Comparison of ENCODE assay signal across 14 cellular contexts in genomic region chr20:48933017-48933766, GRCh38. TPM values are rescaled to one million over a fixed set of nuclear protein-coding genes. Genes with fewer than 3 reads are reported as not detected.
A peak's percentile ranks its signal among the peaks of the same experiment; 100 is the strongest.
DNase-seq lines count a peak whose midpoint lies in the region; ATAC-seq and TF ChIP-seq lines count a peak whose summit lies in the region.
"Had no signal": no experiment of that assay in that cellular context is flagged by ENCODE, and none has a peak within 500 bp of the region (broad histone marks: within the 10 kb centered on the region; RNA-seq: fewer than 3 reads in every experiment).

No MANE protein-coding gene starts in this region.

- H3K9me2 ChIP-seq in GM23338 (ENCODE audit: insufficient read depth), result no peaks in the 10 kb centered on the region

- no peak overlapping the region for H2AFZ ChIP-seq in GM23338

- H3F3A ChIP-seq in GM23338 (replicated peaks; ENCODE audit: low read depth), result no peaks in the 10 kb centered on the region

- intact Hi-C loops in posterior vena cava (cut with DNase I), result no loop called here
- intact Hi-C loops in gastrocnemius medialis (cut with DNase I; ENCODE audit: low total_unique reads), result no loop called here

- H3K36me3 ChIP-seq in GM23338 (ENCODE audit: insufficient read depth), result no peaks in the 10 kb centered on the region
- H3K36me3 ChIP-seq in gastrocnemius medialis, result no peaks in the 10 kb centered on the region

- no peak for TF ChIP-seq POLR2A in gastrocnemius medialis (IDR thresholded peaks at IDR 0.05)

- H4K20me1 ChIP-seq in GM23338 (replicated peaks; ENCODE audit: insufficient read depth), result peaks cover 20% of the 10 kb centered on the region; the same call in 1 of the 2 replicates

- H3K27ac Mint-ChIP-seq in GM23338, result no peak overlapping the region; the same call in 1 of the 2 replicates
- H3K27ac Mint-ChIP-seq: mesothelial cell of epicardium had no signal

- no peak overlapping the region for H3K4me3 Mint-ChIP-seq in GM23338
- H3K4me3 Mint-ChIP-seq: mesothelial cell of epicardium had no signal

- no peak overlapping the region for H3K27ac ChIP-seq in GM23338 (ENCODE audit: low read depth)
- H3K27ac ChIP-seq in foreskin keratinocyte, result no peak overlapping the region
- H3K27ac ChIP-seq in gastrocnemius medialis, result no peak overlapping the region
- H3K27ac ChIP-seq: skin epidermis, VCaP had no signal

- no peaks in the 10 kb centered on the region for H3K9me3 ChIP-seq in gastrocnemius medialis

- peaks cover 23% of the 10 kb centered on the region for H3K36me3 Mint-ChIP-seq in GM23338 (ENCODE audit: low read depth)

- H3K4me2 ChIP-seq in GM23338, result no peak overlapping the region

- no peaks in the 10 kb centered on the region for H3K4me1 Mint-ChIP-seq in GM23338
- H3K4me1 Mint-ChIP-seq: mesothelial cell of epicardium had no signal

- peak; percentile 19 to 27; a peak in 1 of 4 replicates for TF ChIP-seq CTCF in GM23338 (conservative IDR thresholded peaks at IDR 0.05; ENCODE audit: low read depth in 2 of 2)
- TF ChIP-seq CTCF in foreskin keratinocyte (conservative IDR thresholded peaks at IDR 0.05), result peak; percentile 21
- TF ChIP-seq CTCF in gastrocnemius medialis (IDR thresholded peaks at IDR 0.05 in 4 of 5, conservative IDR thresholded peaks at IDR 0.05 in 1 of 5), result no peak

- ATAC-seq in GM23338, result peak; percentile 56; the same call in 2 of the 3 replicates
- ATAC-seq in foreskin keratinocyte, result peak; percentile 54
- no peak for ATAC-seq in gastrocnemius medialis
- no peak for ATAC-seq in GM18517 (IDR thresholded peaks at IDR 0.05; ENCODE audit: unreplicated experiment)
- ATAC-seq in GM18861 (IDR thresholded peaks at IDR 0.05; ENCODE audit: unreplicated experiment), result no peak

- no peaks in the 10 kb centered on the region for H3K27me3 Mint-ChIP-seq in GM23338 (ENCODE audit: insufficient read depth, low read depth, poor library complexity)

- H3K9me3 Mint-ChIP-seq in GM23338, result peaks cover 22% of the 10 kb centered on the region

- H3K4me1 ChIP-seq in GM23338 (ENCODE audit: insufficient read depth) (no peaks in the 10 kb centered on the region), foreskin keratinocyte (no peaks in the 10 kb centered on the region), gastrocnemius medialis (peaks cover 31 to 39% of the 10 kb centered on the region in 2 donors)

- DNase-seq in GM23338 (ENCODE audit: low spot score) (no peak), NCI-H2227 (lab: John Stamatoyannopoulos, UW; ENCODE audit: unreplicated experiment) (peak; percentile 65), foreskin keratinocyte (no peak), posterior vena cava (ENCODE audit: low spot score) (peak; percentile 18), gastrocnemius medialis (no peak), NCI-H1694 treated with DMSO at 0.1 percent for 48 hours (lab: John Stamatoyannopoulos, UW) (no peak)
- DNase-seq: activated effector memory CD4-positive, alpha-beta T cell treated with Interleukin-2 at 50 U/mL for 16 hours; COR-L47; OCI-M1 had no signal

- H3K79me2 ChIP-seq in GM23338 (replicated peaks; ENCODE audit: insufficient read depth), result peaks cover 78% of the 10 kb centered on the region

- H3K27me3 ChIP-seq in GM23338 (ENCODE audit: insufficient read depth) (no peaks in the 10 kb centered on the region), foreskin keratinocyte (no peaks in the 10 kb centered on the region), gastrocnemius medialis (no peaks in the 10 kb centered on the region)

- in situ Hi-C loops in gastrocnemius medialis (cut with MboI; ENCODE audit: low sequenced_read_pairs in 4 of 4), result no loop called here

- H3K4me3 ChIP-seq in GM23338 (no peak overlapping the region), gastrocnemius medialis (no peak overlapping the region)
- H3K4me3 ChIP-seq: skin epidermis had no signal

TF ChIP-seq in GM23338, 12 proteins besides CTCF, POLR2A, EP300 and RAD21 (continues in another document):
- TF ChIP-seq STAT1 (IDR thresholded peaks at IDR 0.05; ENCODE audit: unreplicated experiment), result no peak
- TF ChIP-seq EZH2phosphoT487 (IDR thresholded peaks at IDR 0.05; ENCODE audit: unreplicated experiment), result no peak
- TF ChIP-seq ZNF114 (CRISPR knock-in tag; IDR thresholded peaks at IDR 0.05), result no peak
- no peak for TF ChIP-seq CREB1 (CRISPR knock-in tag; IDR thresholded peaks at IDR 0.05; ENCODE audit: low read depth)
- TF ChIP-seq ZNF331 (CRISPR knock-in tag; IDR thresholded peaks at IDR 0.05; ENCODE audit: low read depth), result no peak
- no peak for TF ChIP-seq REST (IDR thresholded peaks at IDR 0.05; ENCODE audit: unreplicated experiment)
- no peak for TF ChIP-seq POLR2AphosphoS5 (IDR thresholded peaks at IDR 0.05; ENCODE audit: low read depth)
- TF ChIP-seq NANOG (IDR thresholded peaks at IDR 0.05; ENCODE audit: borderline replicate concordance), result no peak
- TF ChIP-seq EZH2 (IDR thresholded peaks at IDR 0.05; ENCODE audit: low read depth, unreplicated experiment), result no peak
- no peak for TF ChIP-seq ETS1 (IDR thresholded peaks at IDR 0.05)

RNA-seq across cellular contexts. Expression of gene ARFGEF2, which starts 11.7 kb away (rescaled TPM):
- total RNA-seq in GM23338 (2014; rRNA removed; shearing (Covaris generic)), result 25.5 and 26.3 TPM in 2 replicates
- polyA plus RNA-seq in GM23338 (2016; fragmentation: Nextera tagmentation; extraction: Ambion mirVana) (7.2 and 7.5 TPM in 2 replicates), foreskin keratinocyte (2.5 and 3.3 TPM in 2 replicates)
- total RNA-seq in foreskin keratinocyte (22.2 and 22.4 TPM in 2 replicates), posterior vena cava (10 to 100 TPM; 23.2 to 27.5 TPM), gastrocnemius medialis (10 to 100 TPM; 25.6 to 41.0 (median 33.5) TPM)

Comparison
In these comparisons a context has a peak if more than half of its experiments do, and no peak if none do; other contexts are left out.
1. ATAC-seq: peak in GM23338 (single experiment) and foreskin keratinocyte (single experiment); none in gastrocnemius medialis (0 of 2), GM18517 (single experiment) and GM18861 (single experiment).
2. DNase-seq: peak in NCI-H2227 (single experiment) and posterior vena cava (single experiment); none in GM23338 (single experiment), foreskin keratinocyte (0 of 2), gastrocnemius medialis (0 of 2) and NCI-H1694 treated with DMSO at 0.1 percent for 48 hours (single experiment).
3. CTCF ChIP-seq: peak in GM23338 (2 of 2) and foreskin keratinocyte (single experiment); none in gastrocnemius medialis (0 of 5).